Comparison of ENCODE assay signal across 26 cellular contexts in genomic region chr17:12623220-12623848, GRCh38. TPM values are rescaled to one million over a fixed set of nuclear protein-coding genes. Genes with fewer than 3 reads are reported as not detected.
A peak's percentile ranks its signal among the peaks of the same experiment; 100 is the strongest.
DNase-seq lines count a peak whose midpoint lies in the region; ATAC-seq and TF ChIP-seq lines count a peak whose summit lies in the region.
"Had no signal": no experiment of that assay in that cellular context is flagged by ENCODE, and none has a peak within 500 bp of the region (broad histone marks: within the 10 kb centered on the region; RNA-seq: fewer than 3 reads in every experiment).

No MANE protein-coding gene starts in this region.

- H3K4me2 ChIP-seq in Karpas-422 (ENCODE audit: low read depth, low read length, poor library complexity, severe bottlenecking) (no peak overlapping the region), fibroblast of lung (ENCODE audit: extremely low read depth, insufficient read depth, low read length) (no peak overlapping the region), trophoblast cell (ENCODE audit: low read length) (no peak overlapping the region)
- H3K4me2 ChIP-seq: PC-9, SK-N-SH had no signal

- H2AK5ac ChIP-seq in trophoblast cell (ENCODE audit: low read length) = peak overlapping the region; percentile 66

- TF ChIP-seq CTCF in fibroblast of lung (conservative IDR thresholded peaks at IDR 0.05 in 1 of 2, IDR thresholded peaks at IDR 0.05 in 1 of 2; ENCODE audit: low read depth in 1 of 2, low read length in 2 of 2) = no peak

- no peak overlapping the region for H2BK5ac ChIP-seq in trophoblast cell (ENCODE audit: low read depth, low read length, poor library complexity)

- no peak overlapping the region for H3K14ac ChIP-seq in trophoblast cell (ENCODE audit: low read length)

- intact Hi-C loops in left ventricle myocardium superior (cut with micrococcal nuclease) = no loop called here

- no peak overlapping the region for H3K4ac ChIP-seq in trophoblast cell (ENCODE audit: low read depth, low read length)

- no peak overlapping the region for H2AFZ ChIP-seq in Karpas-422 (ENCODE audit: low read length)
- no peak overlapping the region for H2AFZ ChIP-seq in fibroblast of lung (ENCODE audit: low read length)
- H2AFZ ChIP-seq in trophoblast cell (ENCODE audit: insufficient read depth, low read length, poor library complexity) = no peak overlapping the region
- H2AFZ ChIP-seq: PC-9 had no signal

- H3K27me3 ChIP-seq in Karpas-422 (ENCODE audit: low read length) = no peaks in the 10 kb centered on the region
- no peaks in the 10 kb centered on the region for H3K27me3 ChIP-seq in fibroblast of lung (ENCODE audit: control insufficient read depth, insufficient read depth, low read length)
- no peaks in the 10 kb centered on the region for H3K27me3 ChIP-seq in trophoblast cell (ENCODE audit: insufficient read depth, low read length)

- H3K36me3 ChIP-seq in Karpas-422 (ENCODE audit: insufficient read depth, low read length) (no peaks in the 10 kb centered on the region), fibroblast of lung (ENCODE audit: control insufficient read depth, insufficient read depth, low read length) (no peaks in the 10 kb centered on the region), trophoblast cell (ENCODE audit: control insufficient read depth in 1 of 2, insufficient read depth in 2 of 2, low read length in 2 of 2) (no peaks in the 10 kb centered on the region)

- H3K27ac ChIP-seq in Karpas-422 (ENCODE audit: low read length) = no peak overlapping the region
- H3K27ac ChIP-seq in fibroblast of lung (ENCODE audit: insufficient read depth, low read length) = peak overlapping the region; percentile 16
- no peak overlapping the region for H3K27ac ChIP-seq in trophoblast cell (ENCODE audit: low read depth, low read length)
- H3K27ac ChIP-seq: PC-9 had no signal

- no peak overlapping the region for H3K23ac ChIP-seq in trophoblast cell (ENCODE audit: low read length)

- H3K18ac ChIP-seq in trophoblast cell (ENCODE audit: low read length) = no peak overlapping the region

- H3K79me1 ChIP-seq in trophoblast cell (ENCODE audit: low read length) = peaks cover 16% of the 10 kb centered on the region

- H3K4me3 ChIP-seq in Karpas-422 (ENCODE audit: low read length) (no peak overlapping the region), fibroblast of lung (replicated peaks in 1 of 4; ENCODE audit: control extremely low read depth in 1 of 4, insufficient read depth in 1 of 4, low read depth in 3 of 4, low read length in 4 of 4) (no peak overlapping the region), trophoblast cell (ENCODE audit: low read depth, low read length) (no peak overlapping the region)
- H3K4me3 ChIP-seq: K562, PC-9 had no signal

- no peaks in the 10 kb centered on the region for H3K79me2 ChIP-seq in Karpas-422 (ENCODE audit: low read length)
- no peaks in the 10 kb centered on the region for H3K79me2 ChIP-seq in fibroblast of lung (ENCODE audit: control insufficient read depth, insufficient read depth, low read length)
- H3K79me2 ChIP-seq in trophoblast cell (ENCODE audit: control insufficient read depth, insufficient read depth, low read length, poor library complexity) = no peaks in the 10 kb centered on the region

- H3K9me3 ChIP-seq in Karpas-422 (ENCODE audit: low read length) (no peaks in the 10 kb centered on the region), fibroblast of lung (ENCODE audit: control insufficient read depth, insufficient read depth, low read depth, low read length) (no peaks in the 10 kb centered on the region), trophoblast cell (ENCODE audit: insufficient read depth, low read depth, low read length) (peaks cover 1% of the 10 kb centered on the region)
- H3K9me3 ChIP-seq: SK-N-SH had no signal

- DNase-seq in Karpas-422 = peak; percentile 25
- no peak for DNase-seq in fibroblast of lung (ENCODE audit: low read depth in 2 of 2)
- DNase-seq in left ventricle myocardium superior = no peak
- no peak for DNase-seq in trophoblast cell
- DNase-seq: AML-193; C1 segment of cervical spinal cord; Calu3; CD8-positive, alpha-beta T cell; DMS153; H7; MM.1S; NCI-H1092; NCI-H1436 treated with DMSO at 0.1 percent for 48 hours; NCI-H2029 treated with DMSO at 0.1 percent for 48 hours; NCI-H226; NCI-H510A treated with DMSO at 0.1 percent for 48 hours; NCI-H748 treated with DMSO at 0.1 percent for 48 hours; PC-9; RPMI8226; SIG-M5; SK-N-SH had no signal

- no peak overlapping the region for H4K8ac ChIP-seq in trophoblast cell (ENCODE audit: low read depth, low read length)

- no peak overlapping the region for H4K12ac ChIP-seq in trophoblast cell (ENCODE audit: low read depth, low read length)

- H2BK120ac ChIP-seq in trophoblast cell (ENCODE audit: insufficient read depth, low read length, poor library complexity) = no peak overlapping the region

- no peak overlapping the region for H3K9ac ChIP-seq in Karpas-422 (ENCODE audit: low read length)
- H3K9ac ChIP-seq in fibroblast of lung (ENCODE audit: insufficient read depth, low read length) = no peak overlapping the region
- H3K9ac ChIP-seq in trophoblast cell (ENCODE audit: low read length) = no peak overlapping the region
- H3K9ac ChIP-seq: SK-N-SH had no signal

- H3K4me1 ChIP-seq in Karpas-422 (ENCODE audit: low read length) (no peaks in the 10 kb centered on the region), fibroblast of lung (ENCODE audit: control insufficient read depth, extremely low read depth, insufficient read depth, low read length) (peaks cover 6% of the 10 kb centered on the region), trophoblast cell (ENCODE audit: control insufficient read depth in 1 of 2, insufficient read depth in 2 of 2, low read length in 2 of 2) (peaks cover 6 to 10% of the 10 kb centered on the region in 2 experiments)

- H4K20me1 ChIP-seq in Karpas-422 (ENCODE audit: insufficient read depth, low read depth, low read length) (no peaks in the 10 kb centered on the region), fibroblast of lung (ENCODE audit: control insufficient read depth, extremely low read depth, insufficient read depth, low read length) (no peaks in the 10 kb centered on the region)

- no CpG with 5 or more reads among the region's 16 CpGs for WGBS in trophoblast cell (ENCODE audit: extremely low coverage, insufficient coverage, insufficient read length)

- ATAC-seq in left ventricle myocardium superior (peak; percentile 81), GM21576 (IDR thresholded peaks at IDR 0.05; ENCODE audit: unreplicated experiment) (no peak), GM19463 (IDR thresholded peaks at IDR 0.05; ENCODE audit: unreplicated experiment) (no peak), HG03378 (IDR thresholded peaks at IDR 0.05; ENCODE audit: unreplicated experiment) (no peak)
- ATAC-seq: CD8-positive, alpha-beta T cell; K562 had no signal

- H3K9me2 ChIP-seq in Karpas-422 (replicated peaks; ENCODE audit: insufficient read depth, low read length) = no peaks in the 10 kb centered on the region
- H3K9me2 ChIP-seq: SK-N-SH had no signal

- H2BK12ac ChIP-seq in trophoblast cell (ENCODE audit: low read length) = peak overlapping the region; percentile 63

- H4K91ac ChIP-seq in trophoblast cell (ENCODE audit: low read depth, low read length) = peak overlapping the region; percentile 42

RNA-seq across cellular contexts. Expression of gene MYOCD, which starts 42.4 kb away (rescaled TPM):
- total RNA-seq in Karpas-422 (2014; rRNA removed; shearing (Covaris generic); ENCODE audit: low replicate concordance) = not detected in 2 replicates
- total RNA-seq in fibroblast of lung (0.17 and 0.26 TPM in 2 replicates), left ventricle myocardium superior (35.7 TPM)
- polyA plus RNA-seq in fibroblast of lung = 0.10 and 0.99 TPM in 2 replicates
- polyA plus RNA-seq in fibroblast of lung (2012) = 0.09 and 0.56 TPM in 2 replicates
- 0.44 and 0.55 TPM in 2 replicates for polyA minus RNA-seq in fibroblast of lung (ENCODE audit: low replicate concordance)
- polyA plus RNA-seq in trophoblast cell (2013) = 18.3 and 20.8 TPM in 2 replicates
- total RNA-seq: A172; Calu3; CD8-positive, alpha-beta T cell; K562; PC-9 had no signal
- polyA plus RNA-seq: K562, SK-N-SH had no signal

Comparison
In these comparisons a context has a peak if more than half of its experiments do, and no peak if none do; other contexts are left out.
1. RNA of gene MYOCD, which starts 42.4 kb away (total RNA-seq): 35.7 TPM in left ventricle myocardium superior (single experiment); 0.17 to 0.26 TPM in fibroblast of lung and not detected in Karpas-422; every median in the first group is over 10 times any median in the second.